ENCODE assay signal across 1 cellular context in the genomic region with DNA sequence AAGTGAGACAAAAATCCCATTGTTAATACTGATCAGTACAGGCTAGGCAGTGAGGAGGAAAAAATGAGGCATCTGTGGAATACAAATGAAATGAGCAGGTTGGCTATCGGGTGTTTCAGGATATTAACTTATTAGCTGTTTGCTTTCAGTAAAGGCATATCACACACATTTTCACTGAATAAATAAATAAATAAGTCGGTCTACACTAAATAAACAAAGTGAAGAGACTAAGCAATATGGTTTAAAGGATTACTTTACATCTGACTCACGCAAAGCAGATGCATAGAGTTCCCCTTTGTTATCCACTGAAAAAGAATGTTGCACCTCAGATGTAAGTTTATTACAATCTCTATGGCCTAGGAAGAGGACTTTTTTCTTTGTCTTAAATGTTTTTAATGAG.
A peak's percentile ranks its signal among the peaks of the same experiment; 100 is the strongest.
TF ChIP-seq lines count a peak whose summit lies in the region.

No MANE protein-coding gene starts in this region.

TF ChIP-seq in IMR-90, 13 proteins besides CTCF, POLR2A, EP300 and RAD21:
- TF ChIP-seq, protein P1, sequence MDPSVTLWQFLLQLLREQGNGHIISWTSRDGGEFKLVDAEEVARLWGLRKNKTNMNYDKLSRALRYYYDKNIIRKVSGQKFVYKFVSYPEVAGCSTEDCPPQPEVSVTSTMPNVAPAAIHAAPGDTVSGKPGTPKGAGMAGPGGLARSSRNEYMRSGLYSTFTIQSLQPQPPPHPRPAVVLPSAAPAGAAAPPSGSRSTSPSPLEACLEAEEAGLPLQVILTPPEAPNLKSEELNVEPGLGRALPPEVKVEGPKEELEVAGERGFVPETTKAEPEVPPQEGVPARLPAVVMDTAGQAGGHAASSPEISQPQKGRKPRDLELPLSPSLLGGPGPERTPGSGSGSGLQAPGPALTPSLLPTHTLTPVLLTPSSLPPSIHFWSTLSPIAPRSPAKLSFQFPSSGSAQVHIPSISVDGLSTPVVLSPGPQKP (IDR thresholded peaks at IDR 0.05; ENCODE audit: borderline replicate concordance, low read depth, low read length), result no peak
- no peak for TF ChIP-seq CHD1 (IDR thresholded peaks at IDR 0.05; ENCODE audit: low read depth, low read length)
- no peak for TF ChIP-seq MAFK (IDR thresholded peaks at IDR 0.05; ENCODE audit: low read depth, low read length)
- TF ChIP-seq FOS (IDR thresholded peaks at IDR 0.05; ENCODE audit: low read depth, low read length), result 0 out of 2 replicates have a peak, but pooled peaks have one; percentile 52
- TF ChIP-seq RFX5 (IDR thresholded peaks at IDR 0.05; ENCODE audit: low read depth, low read length), result no peak
- TF ChIP-seq BHLHE40 (IDR thresholded peaks at IDR 0.05; ENCODE audit: low read depth, low read length), result no peak
- TF ChIP-seq CEBPB (IDR thresholded peaks at IDR 0.05; ENCODE audit: low read depth, low read length), result peak; percentile 32; the same call in 1 of the 2 replicates
- TF ChIP-seq, protein P2, sequence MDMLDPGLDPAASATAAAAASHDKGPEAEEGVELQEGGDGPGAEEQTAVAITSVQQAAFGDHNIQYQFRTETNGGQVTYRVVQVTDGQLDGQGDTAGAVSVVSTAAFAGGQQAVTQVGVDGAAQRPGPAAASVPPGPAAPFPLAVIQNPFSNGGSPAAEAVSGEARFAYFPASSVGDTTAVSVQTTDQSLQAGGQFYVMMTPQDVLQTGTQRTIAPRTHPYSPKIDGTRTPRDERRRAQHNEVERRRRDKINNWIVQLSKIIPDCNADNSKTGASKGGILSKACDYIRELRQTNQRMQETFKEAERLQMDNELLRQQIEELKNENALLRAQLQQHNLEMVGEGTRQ (IDR thresholded peaks at IDR 0.05; ENCODE audit: low read depth, low read length), result no peak
- no peak for TF ChIP-seq RCOR1 (IDR thresholded peaks at IDR 0.05; ENCODE audit: insufficient replicate concordance, low read length)
- TF ChIP-seq NFE2L2 (IDR thresholded peaks at IDR 0.05; ENCODE audit: low read depth, low read length), result no peak
- TF ChIP-seq MAZ (IDR thresholded peaks at IDR 0.05; ENCODE audit: borderline replicate concordance, low read depth, low read length), result no peak
- no peak for TF ChIP-seq SMC3 (IDR thresholded peaks at IDR 0.05; ENCODE audit: low read depth, low read length)
